In genomic region chr1:244762629-244763028, GRCh38 we compare ENCODE assay signal across 27 cellular contexts.
DNase-seq lines count a peak whose midpoint lies in the region; ATAC-seq, FAIRE-seq and TF ChIP-seq lines count a peak whose summit lies in the region.
"Had no signal": no experiment of that assay in that cellular context is flagged by ENCODE, and none has a peak within 500 bp of the region (broad histone marks: within the 10 kb centered on the region; RNA-seq: fewer than 3 reads in every experiment).

No MANE protein-coding gene starts in this region.

- TF ChIP-seq RAD21 in SK-N-SH (IDR thresholded peaks at IDR 0.05; ENCODE audit: low read length) (no peak), K562 (CRISPR knock-in tag; conservative IDR thresholded peaks at IDR 0.05 in 1 of 2, IDR thresholded peaks at IDR 0.05 in 1 of 2) (no peak)

- H3K9me3 Mint-ChIP-seq in activated T-cell treated with anti-CD3 and anti-CD28 coated beads, Interleukin-2, amount 50 U/mL, for 4 hours, result peaks cover 6% of the 10 kb centered on the region

- intact Hi-C loops in K562 (cut with micrococcal nuclease), result no loop called here

- 81% methylated on average over 1 of the region's 1 CpG for WGBS in SK-N-SH (ENCODE audit: low lambda C conversion rate)
- 0% methylated on average over 1 of the region's 1 CpG for WGBS in K562 (ENCODE audit: insufficient coverage, low coverage, missing lambda C conversion rate)

- H3K27me3 Mint-ChIP-seq in activated T-cell treated with anti-CD3 and anti-CD28 coated beads, Interleukin-2, amount 50 U/mL, for 4 hours (ENCODE audit: low read depth), result peaks cover 15% of the 10 kb centered on the region

- H3K9me2 ChIP-seq in SK-N-SH (no peaks in the 10 kb centered on the region), SU-DHL-6 (replicated peaks; ENCODE audit: insufficient read depth, low read length) (no peaks in the 10 kb centered on the region)

- H3K36me3 Mint-ChIP-seq in activated T-cell treated with anti-CD3 and anti-CD28 coated beads, Interleukin-2, amount 50 U/mL, for 4 hours (ENCODE audit: insufficient read depth), result no peaks in the 10 kb centered on the region
- H3K36me3 Mint-ChIP-seq: CD14-positive monocyte; CD4-positive, CD25-positive, alpha-beta regulatory T cell had no signal

- H3K4me3 Mint-ChIP-seq in activated T-cell treated with anti-CD3 and anti-CD28 coated beads, Interleukin-2, amount 50 U/mL, for 4 hours, result no peak overlapping the region
- H3K4me3 Mint-ChIP-seq: B cell; CD14-positive monocyte; CD4-positive, alpha-beta memory T cell; CD4-positive, CD25-positive, alpha-beta regulatory T cell; CD8-positive, alpha-beta memory T cell had no signal

- H4K20me1 ChIP-seq in SK-N-SH (ENCODE audit: insufficient read depth), result no peaks in the 10 kb centered on the region
- no peaks in the 10 kb centered on the region for H4K20me1 ChIP-seq in SU-DHL-6 (ENCODE audit: low read depth, low read length)
- H4K20me1 ChIP-seq in K562 (replicated peaks; ENCODE audit: control insufficient read depth, insufficient read depth, low read length), result no peaks in the 10 kb centered on the region

- H3K9ac ChIP-seq in SK-N-SH, result no peak overlapping the region
- H3K9ac ChIP-seq in SU-DHL-6 (ENCODE audit: low read length), result no peak overlapping the region
- H3K9ac ChIP-seq in K562 (ENCODE audit: insufficient read depth in 1 of 2, low read depth in 2 of 2, low read length in 2 of 2), result no peak overlapping the region

- in situ Hi-C loops in K562 (cut with MboI), result no loop called here

- no peaks in the 10 kb centered on the region for H3K4me1 Mint-ChIP-seq in activated T-cell treated with anti-CD3 and anti-CD28 coated beads, Interleukin-2, amount 50 U/mL, for 4 hours (ENCODE audit: low read depth)
- H3K4me1 Mint-ChIP-seq: CD14-positive monocyte; CD4-positive, alpha-beta memory T cell; CD4-positive, CD25-positive, alpha-beta regulatory T cell; CD8-positive, alpha-beta memory T cell had no signal

- no peak for TF ChIP-seq POLR2A in K562 (conservative IDR thresholded peaks at IDR 0.05)

- H3K9me3 ChIP-seq in SK-N-SH (no peaks in the 10 kb centered on the region), SU-DHL-6 (ENCODE audit: insufficient read depth, low read length) (no peaks in the 10 kb centered on the region), K562 (replicated peaks; ENCODE audit: control insufficient read depth, insufficient read depth, low read depth, low read length) (no peaks in the 10 kb centered on the region)
- H3K9me3 ChIP-seq: A549 had no signal

- TF ChIP-seq EP300 in SK-N-SH (IDR thresholded peaks at IDR 0.05; ENCODE audit: borderline replicate concordance in 1 of 2, low read depth in 1 of 2, low read length in 1 of 2) (no peak), K562 (IDR thresholded peaks at IDR 0.05; ENCODE audit: low read length) (no peak)

- BruUV-seq in K562 (replicated peaks; lab: Mats Ljungman, UMichigan), result no TSS peak

- no peak overlapping the region for H2AFZ ChIP-seq in SK-N-SH (ENCODE audit: low read depth)
- H2AFZ ChIP-seq in SU-DHL-6 (ENCODE audit: low read depth, low read length, severe bottlenecking), result no peak overlapping the region
- H2AFZ ChIP-seq in K562 (ENCODE audit: low read depth, low read length), result no peak overlapping the region

- H3K4me2 ChIP-seq in SK-N-SH (no peak overlapping the region), SU-DHL-6 (ENCODE audit: low read depth, low read length, poor library complexity, severe bottlenecking) (peak overlapping the region; percentile 53), K562 (ENCODE audit: insufficient read depth, low read length) (no peak overlapping the region)
- H3K4me2 ChIP-seq: A549 had no signal

- no peak for FAIRE-seq in K562 (lab: Jason Lieb, UNC)
- FAIRE-seq: A549, GM12878, GM12892, GM18507, GM19239 had no signal

- no peaks in the 10 kb centered on the region for H3K79me2 ChIP-seq in SK-N-SH (ENCODE audit: insufficient read depth)
- H3K79me2 ChIP-seq in SU-DHL-6 (ENCODE audit: insufficient read depth, low read length), result no peaks in the 10 kb centered on the region
- no peaks in the 10 kb centered on the region for H3K79me2 ChIP-seq in K562 (ENCODE audit: control insufficient read depth, insufficient read depth, low read length)

- H3K4me1 ChIP-seq in SK-N-SH (ENCODE audit: control insufficient read depth in 1 of 2, insufficient read depth in 2 of 2, low read depth in 1 of 2, low read length in 1 of 2) (no peaks in the 10 kb centered on the region), K562 (replicated peaks in 1 of 2; ENCODE audit: control insufficient read depth in 2 of 2, insufficient read depth in 2 of 2, low read length in 2 of 2) (no peaks in the 10 kb centered on the region; a peak in 1 of 5 replicates)
- H3K4me1 ChIP-seq: A549 had no signal

- H3K4me3 ChIP-seq in SK-N-SH (ENCODE audit: low read depth in 2 of 2, low read length in 1 of 2) (no peak overlapping the region), SU-DHL-6 (ENCODE audit: insufficient read depth, low read length, poor library complexity, severe bottlenecking) (no peak overlapping the region), K562 (no peak overlapping the region)
- H3K4me3 ChIP-seq: A549, GM12878 had no signal

- CTCF ChIA-PET in SK-N-SH (lab: Yijun Ruan, JAX) (no interaction called here), K562 (lab: Yijun Ruan, JAX; ENCODE audit: low intra/inter-chr PET ratio) (no interaction called here)

- H3F3A ChIP-seq in SK-N-SH (replicated peaks; ENCODE audit: insufficient read depth) (peaks cover 9% of the 10 kb centered on the region), SU-DHL-6 (ENCODE audit: insufficient read depth) (peaks cover 53% of the 10 kb centered on the region)

- TF ChIP-seq CTCF in SK-N-SH (IDR thresholded peaks at IDR 0.05) (no peak), SU-DHL-6 (IDR thresholded peaks at IDR 0.05; ENCODE audit: insufficient read depth, low read length, poor library complexity, severe bottlenecking) (no peak), K562 (IDR thresholded peaks at IDR 0.05 in 2 of 3, conservative IDR thresholded peaks at IDR 0.05 in 1 of 3; ENCODE audit: insufficient read depth in 2 of 3, low read depth in 1 of 3, low read length in 3 of 3) (no peak)

- no peaks in the 10 kb centered on the region for H3K9me1 ChIP-seq in K562 (ENCODE audit: control insufficient read depth, insufficient read depth, low read length)

- no peak overlapping the region for H3K27ac ChIP-seq in SK-N-SH (ENCODE audit: low read depth in 2 of 2, low read length in 1 of 2)
- peak overlapping the region; percentile 92 for H3K27ac ChIP-seq in SU-DHL-6 (ENCODE audit: low read depth, low read length)
- H3K27ac ChIP-seq in K562 (ENCODE audit: extremely low read depth, low read depth, low read length), result no peak overlapping the region
- H3K27ac ChIP-seq: 22Rv1, A549 had no signal

- H3K36me3 ChIP-seq in SK-N-SH (replicated peaks in 1 of 2; ENCODE audit: control insufficient read depth in 1 of 2, insufficient read depth in 2 of 2, low read length in 1 of 2) (no peaks in the 10 kb centered on the region), SU-DHL-6 (ENCODE audit: low read length) (no peaks in the 10 kb centered on the region), K562 (ENCODE audit: control insufficient read depth, insufficient read depth, low read length) (no peaks in the 10 kb centered on the region)

- POLR2A ChIA-PET in SK-N-SH (lab: Yijun Ruan, JAX) (no interaction called here), K562 (lab: Yijun Ruan, JAX) (no interaction called here)

- ATAC-seq in SK-N-SH treated with all-trans-retinoic acid at 6 μM for 48 hours, result no peak
- ATAC-seq in K562, result no peak
- no peak for ATAC-seq in activated T-cell treated with anti-CD3 and anti-CD28 coated beads, Interleukin-2, amount 50 U/mL, for 4 hours
- ATAC-seq: A549, GM12878 had no signal

- DNase-seq in SK-N-SH (no peak), K562 (ENCODE audit: extremely low read depth in 1 of 4, low spot score in 3 of 4) (no peak), cerebellar cortex (ENCODE audit: low spot score) (no peak)
- no peak for DNase-seq in activated T-cell treated with anti-CD3 and anti-CD28 coated beads, Interleukin-2, amount 50 U/mL, for 4 hours
- DNase-seq: AML-193; C1 segment of cervical spinal cord; CD4-positive, alpha-beta memory T cell; CD4-positive, CD25-positive, alpha-beta regulatory T cell; CD8-positive, alpha-beta memory T cell; COR-L47; DMS 273 treated with DMSO at 0.1 percent for 48 hours; DMS153; DMS53; DMS79; DND-41; EL; GDM1 had no signal

- H3K27me3 ChIP-seq in SK-N-SH (ENCODE audit: insufficient read depth) (no peaks in the 10 kb centered on the region), SU-DHL-6 (ENCODE audit: low read length) (no peaks in the 10 kb centered on the region), K562 (ENCODE audit: control insufficient read depth in 2 of 2, insufficient read depth in 2 of 2, low read length in 2 of 2) (peaks cover 24 to 43% of the 10 kb centered on the region in 2 experiments)

TF ChIP-seq in SK-N-SH treated with all-trans-retinoic acid at 6 μM for 48 hours, 23 proteins besides CTCF, POLR2A, EP300 and RAD21:
- TF ChIP-seq ZNF8 (CRISPR knock-in tag; IDR thresholded peaks at IDR 0.05) (peak; percentile 91), ZFP3 (CRISPR knock-in tag; IDR thresholded peaks at IDR 0.05) (no peak)
TF ChIP-seq in SK-N-SH treated with all-trans-retinoic acid at 6 μM for 48 hours: peak in this region for 1.

TF ChIP-seq in SK-N-SH, 30 proteins besides CTCF, POLR2A, EP300 and RAD21 (continues in another document):
- TF ChIP-seq FOXM1 (IDR thresholded peaks at IDR 0.05; ENCODE audit: low read depth) (no peak), RXRA (IDR thresholded peaks at IDR 0.05; ENCODE audit: borderline replicate concordance, low read depth) (no peak), IRF3 (IDR thresholded peaks at IDR 0.05; ENCODE audit: low read depth, low read length) (no peak)

TF ChIP-seq in K562, 482 proteins besides CTCF, POLR2A, EP300 and RAD21 (continues in another document):
- TF ChIP-seq HDAC3 (IDR thresholded peaks at IDR 0.05; ENCODE audit: borderline replicate concordance, partially characterized antibody), result no peak
- TF ChIP-seq MAFK (IDR thresholded peaks at IDR 0.05; ENCODE audit: low read length), result no peak
- TF ChIP-seq ZNF146 (CRISPR knock-in tag; IDR thresholded peaks at IDR 0.05; ENCODE audit: unreplicated experiment), result peak; percentile 95
- 0 out of 4 replicates have a peak, but pooled peaks of 1 of the 2 experiments have one; percentile 12 for TF ChIP-seq KDM1A (IDR thresholded peaks at IDR 0.05)
